In genomic region chr7:77651544-77652162, GRCh38 we compare ENCODE assay signal across 1 cellular context.
TF ChIP-seq lines count a peak whose summit lies in the region.

No MANE protein-coding gene starts in this region.

TF ChIP-seq in HepG2, 621 proteins besides CTCF, POLR2A, EP300 and RAD21 (continued from another document):
- no peak for TF ChIP-seq ATF5 (CRISPR knock-in tag; IDR thresholded peaks at IDR 0.05; ENCODE audit: low read depth)
- TF ChIP-seq REST (IDR thresholded peaks at IDR 0.05; ENCODE audit: borderline replicate concordance in 1 of 2, low read depth in 1 of 2, low read length in 2 of 2), result no peak
